ENCODE assay signal across 1 cellular context in genomic region chr10:110500515-110500905, GRCh38.
TF ChIP-seq lines count a peak whose summit lies in the region.

No MANE protein-coding gene starts in this region.

TF ChIP-seq in GM23338, 12 proteins besides CTCF, POLR2A, EP300 and RAD21 (continued from another document):
- TF ChIP-seq ZNF462 (CRISPR knock-in tag; IDR thresholded peaks at IDR 0.05) = no peak
TF ChIP-seq in GM23338: peak in this region for 0.
